ENCODE assay signal across 24 cellular contexts in the genomic region with DNA sequence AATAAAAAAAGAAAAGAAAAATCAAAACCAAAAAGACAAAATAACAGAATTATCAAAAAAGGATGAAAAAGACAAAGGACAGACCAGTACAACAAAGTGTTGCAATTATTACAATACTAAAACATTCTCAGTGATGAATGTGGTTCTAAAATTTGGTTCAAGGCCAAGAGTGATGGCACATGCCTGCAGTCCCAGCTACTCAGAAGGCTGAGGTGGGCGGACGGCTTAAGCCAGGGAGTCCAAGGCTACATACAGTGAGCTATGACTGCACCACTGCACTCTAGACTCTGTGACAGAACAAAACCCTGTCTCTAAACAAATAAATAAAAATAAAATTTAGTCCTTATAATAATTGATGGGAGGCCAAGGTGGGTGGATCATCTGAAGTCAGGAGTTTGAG.
"Had no signal": no experiment of that assay in that cellular context is flagged by ENCODE, and none has a peak within 500 bp of the region (broad histone marks: within the 10 kb centered on the region; RNA-seq: fewer than 3 reads in every experiment).

No MANE protein-coding gene starts in this region.

- H3K27me3 Mint-ChIP-seq: naive thymus-derived CD4-positive, alpha-beta T cell had no signal

- H3K4me1 Mint-ChIP-seq: nephron, neural progenitor cell had no signal

- H3K4me1 ChIP-seq: colonic mucosa, left lung, neural progenitor cell, parathyroid adenoma, prostate gland, right atrium auricular region, testis had no signal

- H3K9me3 Mint-ChIP-seq: naive thymus-derived CD4-positive, alpha-beta T cell; nephron; neural progenitor cell; stimulated activated effector memory CD8-positive, alpha-beta T cell treated with anti-CD3 and anti-CD28 coated beads, Interleukin-12 subunit alpha, Interleukin-12 subunit beta, amount 100 ng/mL, for 72 hours had no signal

- H3K9ac ChIP-seq: neural progenitor cell, parathyroid adenoma had no signal

- ATAC-seq: left lung; naive thymus-derived CD4-positive, alpha-beta T cell; sciatic nerve; stimulated activated effector memory CD8-positive, alpha-beta T cell treated with anti-CD3 and anti-CD28 coated beads, Interleukin-12 subunit alpha, Interleukin-12 subunit beta, amount 100 ng/mL, for 72 hours; stimulated activated naive CD8-positive, alpha-beta T cell treated with anti-CD3 and anti-CD28 coated beads, Interleukin-15, Interleukin-2, amounts not matched to agents 100 U/mL and 50 U/mL, for 24 hours had no signal

- H3K27ac ChIP-seq: colonic mucosa, esophagus muscularis mucosa, left lung, neural progenitor cell, parathyroid adenoma, prostate gland, right atrium auricular region, testis, tibial artery, upper lobe of left lung had no signal

- H3K4me3 Mint-ChIP-seq: naive thymus-derived CD4-positive, alpha-beta T cell; nephron; neural progenitor cell; stimulated activated effector memory CD8-positive, alpha-beta T cell treated with anti-CD3 and anti-CD28 coated beads, Interleukin-12 subunit alpha, Interleukin-12 subunit beta, amount 100 ng/mL, for 72 hours had no signal

- DNase-seq: colonic mucosa; dermis blood vessel endothelial cell; effector memory CD4-positive, alpha-beta T cell; head of caudate nucleus; kidney; left lung; mesenchymal stem cell; midbrain; naive thymus-derived CD4-positive, alpha-beta T cell; stimulated activated CD4-positive, alpha-beta T cell treated with anti-CD3 and anti-CD28 coated beads, Interleukin-2, amount 100 ng/mL, for 24 hours; stimulated activated CD4-positive, alpha-beta T cell treated with anti-CD3 and anti-CD28 coated beads, Interleukin-4, amount 100 ng/mL, for 24 hours; stimulated activated naive CD8-positive, alpha-beta T cell treated with anti-CD3 and anti-CD28 coated beads, Interleukin-15, Interleukin-2, amounts not matched to agents 100 U/mL and 50 U/mL, for 24 hours; substantia nigra; testis; tibial artery; upper lobe of left lung had no signal

- H3K9me3 ChIP-seq: colonic mucosa, esophagus muscularis mucosa, left lung, prostate gland, right atrium auricular region, testis, tibial artery, upper lobe of left lung had no signal

- H3K27me3 ChIP-seq: colonic mucosa, esophagus muscularis mucosa, left lung, neural progenitor cell, right atrium auricular region, testis, tibial artery, upper lobe of left lung had no signal

- H3K4me2 ChIP-seq: neural progenitor cell had no signal

- H3K4me3 ChIP-seq: colonic mucosa, esophagus muscularis mucosa, left lung, neural progenitor cell, prostate gland, right atrium auricular region, testis, tibial artery, upper lobe of left lung had no signal

- H3K27ac Mint-ChIP-seq: naive thymus-derived CD4-positive, alpha-beta T cell; neural progenitor cell; stimulated activated effector memory CD8-positive, alpha-beta T cell treated with anti-CD3 and anti-CD28 coated beads, Interleukin-12 subunit alpha, Interleukin-12 subunit beta, amount 100 ng/mL, for 72 hours had no signal

- H2AFZ ChIP-seq: neural progenitor cell, parathyroid adenoma had no signal
